ENCODE assay signal across 1 cellular context in genomic region chr19:35555301-35556005, GRCh38.
TF ChIP-seq lines count a peak whose summit lies in the region.

No MANE protein-coding gene starts in this region.

TF ChIP-seq in IMR-90, 13 proteins besides CTCF, POLR2A, EP300 and RAD21:
- no peak for TF ChIP-seq RCOR1 (IDR thresholded peaks at IDR 0.05; ENCODE audit: insufficient replicate concordance, low read length)
- TF ChIP-seq SMC3 (IDR thresholded peaks at IDR 0.05; ENCODE audit: low read depth, low read length): peak; percentile 17; the same call in 1 of the 2 replicates
TF ChIP-seq in IMR-90: peak in this region for 1.
